ENCODE assay signal across 8 cellular contexts in the genomic region with DNA sequence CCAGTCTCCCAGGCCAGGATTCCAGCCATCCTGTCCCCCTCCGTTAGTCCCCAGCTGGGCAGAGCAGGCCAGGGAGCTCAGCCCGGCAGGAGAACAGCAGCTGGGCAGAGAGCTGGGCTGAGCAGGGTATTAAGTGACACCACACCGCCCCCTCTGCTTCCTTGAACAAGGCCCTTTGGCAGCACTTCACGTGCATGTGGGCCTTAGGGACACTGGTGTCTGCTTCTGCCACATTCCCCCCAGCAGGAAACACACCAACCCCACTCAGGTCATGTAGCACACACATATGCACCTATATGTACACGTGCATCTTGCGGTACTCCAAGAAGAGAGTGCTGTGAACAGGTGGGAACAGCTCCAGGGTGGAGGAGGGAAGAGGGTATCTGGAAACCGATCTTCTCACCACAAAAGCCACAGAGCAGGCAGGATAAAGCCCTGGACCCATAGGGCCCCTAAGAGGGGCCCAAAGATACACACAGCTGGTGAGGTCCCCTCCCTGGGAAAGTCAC. TPM values are rescaled to one million over a fixed set of nuclear protein-coding genes. Genes with fewer than 3 reads are reported as not detected.
DNase-seq lines count a peak whose midpoint lies in the region; ATAC-seq, FAIRE-seq and TF ChIP-seq lines count a peak whose summit lies in the region.

No MANE protein-coding gene starts in this region.

- 4% methylated on average over 7 of the region's 7 CpGs for WGBS in K562 (ENCODE audit: insufficient coverage, low coverage, missing lambda C conversion rate)

- H3K9ac ChIP-seq in K562 (ENCODE audit: insufficient read depth in 1 of 2, low read depth in 2 of 2, low read length in 2 of 2) (peak overlapping the region; percentile 5 to 72; a peak in 3 of 4 replicates), mucosa of stomach (ENCODE audit: low read length) (peak overlapping the region; percentile 6)

- H3K27me3 ChIP-seq in K562 (ENCODE audit: control insufficient read depth in 2 of 2, insufficient read depth in 2 of 2, low read length in 2 of 2), result no peaks in the 10 kb centered on the region
- H3K27me3 ChIP-seq in mucosa of stomach (ENCODE audit: control insufficient read depth, insufficient read depth, low read length), result no peaks in the 10 kb centered on the region

- H3K4me3 ChIP-seq in NB4 (ENCODE audit: low read depth, low read length) (no peak overlapping the region), K562 (no peak overlapping the region), mucosa of stomach (ENCODE audit: low read length) (no peak overlapping the region)

- H3K9me3 ChIP-seq in K562 (replicated peaks; ENCODE audit: control insufficient read depth, insufficient read depth, low read depth, low read length), result no peaks in the 10 kb centered on the region
- no peaks in the 10 kb centered on the region for H3K9me3 ChIP-seq in mucosa of stomach (ENCODE audit: control insufficient read depth, low read length)

- BruUV-seq in Calu3 (replicated peaks; lab: Mats Ljungman, UMichigan), result no TSS peak
- BruUV-seq in K562 (replicated peaks; lab: Mats Ljungman, UMichigan), result no TSS peak

- peak overlapping the region; percentile 84 for H3K4me3 Mint-ChIP-seq in Calu3 (ENCODE audit: low read depth, unreplicated experiment)
- no peak overlapping the region for H3K4me3 Mint-ChIP-seq in activated T-helper 2 cell treated with anti-CD3 and anti-CD28 coated beads, Interferon-gamma antibody, Interleukin-2, Interleukin-4, amounts not matched to agents 10 μg/mL and 5 μg/mL and 100 μg/mL, durations not matched to agents 14 hours and 24 hours and 36 hours (ENCODE audit: low read depth)

- POLR2A ChIA-PET in K562 (lab: Yijun Ruan, JAX), result interaction anchor here (0.6 to 2.5 kb wide), 4 partner anchors 12 to 179 kb away, joined by 3 to 20 read pairs (median 4); no protein-coding TSS in a partner anchor

- ATAC-seq in K562 (peak; percentile 65), HG03460 (IDR thresholded peaks at IDR 0.05; ENCODE audit: unreplicated experiment) (no peak)

- no peak for TF ChIP-seq POLR2A in NB4 (IDR thresholded peaks at IDR 0.05; ENCODE audit: extremely low read depth, insufficient read length)
- no peak for TF ChIP-seq POLR2A in K562 (conservative IDR thresholded peaks at IDR 0.05)

- no peaks in the 10 kb centered on the region for H3K79me2 ChIP-seq in K562 (ENCODE audit: control insufficient read depth, insufficient read depth, low read length)

- H3K9me1 ChIP-seq in K562 (ENCODE audit: control insufficient read depth, insufficient read depth, low read length), result peaks cover 4% of the 10 kb centered on the region

- peak; percentile 59; the same call in 1 of the 2 replicates for TF ChIP-seq EP300 in K562 (IDR thresholded peaks at IDR 0.05; ENCODE audit: low read length)

- H3K4me1 Mint-ChIP-seq in Calu3 (ENCODE audit: low read depth, unreplicated experiment), result peaks cover 26% of the 10 kb centered on the region
- peaks cover 3% of the 10 kb centered on the region for H3K4me1 Mint-ChIP-seq in activated T-helper 2 cell treated with anti-CD3 and anti-CD28 coated beads, Interferon-gamma antibody, Interleukin-2, Interleukin-4, amounts not matched to agents 10 μg/mL and 5 μg/mL and 100 μg/mL, durations not matched to agents 14 hours and 24 hours and 36 hours (ENCODE audit: low read depth)

- CTCF ChIA-PET in Calu3 (lab: Charles Lee), result interaction anchor here (0.6 kb wide), 1 partner anchor 21 kb away, joined by 7 read pairs; no protein-coding TSS in a partner anchor
- CTCF ChIA-PET in K562 (lab: Yijun Ruan, JAX; ENCODE audit: low intra/inter-chr PET ratio), result no interaction called here

- peak overlapping the region; percentile 52; the same call in 1 of the 2 replicates for H3K4me2 ChIP-seq in K562 (ENCODE audit: insufficient read depth, low read length)

- no peak overlapping the region for H2AFZ ChIP-seq in K562 (ENCODE audit: low read depth, low read length)

- TF ChIP-seq CTCF in Calu3 (IDR thresholded peaks at IDR 0.05; ENCODE audit: unreplicated experiment), result no peak
- TF ChIP-seq CTCF in NB4 (IDR thresholded peaks at IDR 0.05; ENCODE audit: low read depth, low read length), result no peak
- TF ChIP-seq CTCF in K562 (IDR thresholded peaks at IDR 0.05 in 2 of 3, conservative IDR thresholded peaks at IDR 0.05 in 1 of 3; ENCODE audit: insufficient read depth in 2 of 3, low read depth in 1 of 3, low read length in 3 of 3), result peak; percentile 28 to 39 (median 32); a peak in 4 of 6 replicates

- FAIRE-seq in K562 (lab: Jason Lieb, UNC), result peak; percentile 84

- intact Hi-C loops in Calu3 (cut with micrococcal nuclease; ENCODE audit: unreplicated experiment), result no loop called here
- intact Hi-C loops in K562 (cut with micrococcal nuclease), result loop anchor here (5.0 kb wide), 1 partner anchor 69 kb away; no protein-coding TSS in a partner anchor
- intact Hi-C loops in activated T-helper 2 cell treated with anti-CD3 and anti-CD28 coated beads, Interferon-gamma antibody, Interleukin-2, Interleukin-4, amounts not matched to agents 10 μg/mL and 5 μg/mL and 100 μg/mL, durations not matched to agents 14 hours and 24 hours and 36 hours (cut with micrococcal nuclease), result no loop called here

- H3K27me3 Mint-ChIP-seq in Calu3 (ENCODE audit: unreplicated experiment), result no peaks in the 10 kb centered on the region
- H3K27me3 Mint-ChIP-seq in activated T-helper 2 cell treated with anti-CD3 and anti-CD28 coated beads, Interferon-gamma antibody, Interleukin-2, Interleukin-4, amounts not matched to agents 10 μg/mL and 5 μg/mL and 100 μg/mL, durations not matched to agents 14 hours and 24 hours and 36 hours (ENCODE audit: low read depth), result peaks cover 29% of the 10 kb centered on the region

- H3K36me3 ChIP-seq in K562 (ENCODE audit: control insufficient read depth, insufficient read depth, low read length), result no peaks in the 10 kb centered on the region
- H3K36me3 ChIP-seq in mucosa of stomach (ENCODE audit: control insufficient read depth, insufficient read depth, low read length), result peaks cover 7% of the 10 kb centered on the region

- H4K20me1 ChIP-seq in K562 (replicated peaks; ENCODE audit: control insufficient read depth, insufficient read depth, low read length), result peaks cover 6% of the 10 kb centered on the region; the same call in 1 of the 2 replicates

- in situ Hi-C loops in K562 (cut with MboI), result no loop called here

- H3K27ac ChIP-seq in K562 (ENCODE audit: extremely low read depth, low read depth, low read length), result no peak overlapping the region

- peak in 1 of 2 experiments; percentile 42; a peak in 2 of 4 replicates for TF ChIP-seq RAD21 in K562 (CRISPR knock-in tag; conservative IDR thresholded peaks at IDR 0.05 in 1 of 2, IDR thresholded peaks at IDR 0.05 in 1 of 2)

- H3K4me1 ChIP-seq in K562 (replicated peaks in 1 of 2; ENCODE audit: control insufficient read depth in 2 of 2, insufficient read depth in 2 of 2, low read length in 2 of 2) (peaks cover 30 to 71% of the 10 kb centered on the region in 2 experiments), mucosa of stomach (ENCODE audit: control insufficient read depth, insufficient read depth, low read length) (peaks cover 59% of the 10 kb centered on the region)

- no peaks in the 10 kb centered on the region for H3K9me3 Mint-ChIP-seq in Calu3 (ENCODE audit: low read depth, unreplicated experiment)
- H3K9me3 Mint-ChIP-seq in activated T-helper 2 cell treated with anti-CD3 and anti-CD28 coated beads, Interferon-gamma antibody, Interleukin-2, Interleukin-4, amounts not matched to agents 10 μg/mL and 5 μg/mL and 100 μg/mL, durations not matched to agents 14 hours and 24 hours and 36 hours, result no peaks in the 10 kb centered on the region

- H3K36me3 Mint-ChIP-seq in Calu3 (ENCODE audit: insufficient read depth, unreplicated experiment), result peaks cover 99% of the 10 kb centered on the region
- no peaks in the 10 kb centered on the region for H3K36me3 Mint-ChIP-seq in activated T-helper 2 cell treated with anti-CD3 and anti-CD28 coated beads, Interferon-gamma antibody, Interleukin-2, Interleukin-4, amounts not matched to agents 10 μg/mL and 5 μg/mL and 100 μg/mL, durations not matched to agents 14 hours and 24 hours and 36 hours (ENCODE audit: low read depth)

- DNase-seq in Calu3 (no peak), NB4 (ENCODE audit: low read depth) (peak; percentile 66), K562 (ENCODE audit: extremely low read depth in 1 of 4, low spot score in 3 of 4) (peak; percentile 43 to 69 (median 55)), T1000 (lab: John Stamatoyannopoulos, UW) (no peak), NOMO-1 treated with DMSO at 0.1 percent for 48 hours (lab: John Stamatoyannopoulos, UW; ENCODE audit: unreplicated experiment) (no peak)
- no peak for DNase-seq in activated T-helper 2 cell treated with anti-CD3 and anti-CD28 coated beads, Interferon-gamma antibody, Interleukin-2, Interleukin-4, amounts not matched to agents 10 μg/mL and 5 μg/mL and 100 μg/mL, durations not matched to agents 14 hours and 24 hours and 36 hours (ENCODE audit: low spot score)

- H3K27ac Mint-ChIP-seq in Calu3 (ENCODE audit: unreplicated experiment), result peak overlapping the region; percentile 68
- H3K27ac Mint-ChIP-seq in activated T-helper 2 cell treated with anti-CD3 and anti-CD28 coated beads, Interferon-gamma antibody, Interleukin-2, Interleukin-4, amounts not matched to agents 10 μg/mL and 5 μg/mL and 100 μg/mL, durations not matched to agents 14 hours and 24 hours and 36 hours, result no peak overlapping the region

TF ChIP-seq in K562, 482 proteins besides CTCF, POLR2A, EP300 and RAD21 (continues in another document):
- no peak for TF ChIP-seq NR4A1 (CRISPR knock-in tag; IDR thresholded peaks at IDR 0.05)
- no peak for TF ChIP-seq NR4A1 (tag; IDR thresholded peaks at IDR 0.05)

RNA-seq across cellular contexts. Expression of gene EPHA2, which starts 4.6 kb away (rescaled TPM):
- total RNA-seq in Calu3 (2022) (130 and 161 TPM in 2 replicates), K562 (2014; rRNA removed) (not detected in 2 replicates), K562 (2014; rRNA removed; fragmentation: Illumina TruSeq; extraction: Trizol) (0.04 and 0.06 TPM in 2 replicates), K562 (2015; rRNA removed; fragmentation: Illumina TruSeq; extraction: Trizol) (not detected in 2 replicates), K562 (2021) (0.36 and 0.40 TPM in 2 replicates)
- total RNA-seq in K562 (2011; cell fraction: chromatin; rRNA removed; ENCODE audit: low replicate concordance), result 0.55 and 1.5 TPM in 2 replicates
- 0.79 and 1.2 TPM in 2 replicates for total RNA-seq in K562 (2011; cell fraction: nucleolus; rRNA removed)
- total RNA-seq in K562 (2011; cell fraction: nucleoplasm; rRNA removed), result 0.15 and 0.23 TPM in 2 replicates
- polyA plus RNA-seq in K562 (2011; rRNA removed) (0.16 and 0.17 TPM in 2 replicates), K562 (2014; fragmentation: Illumina TruSeq; extraction: Trizol) (0.07 and 0.12 TPM in 2 replicates), K562 (2014; fragmentation: Nextera tagmentation; extraction: Ambion mirVana) (not detected), K562 (2014; rRNA removed) (0.05 TPM in 2 replicates)
- polyA plus RNA-seq in K562 (2011; cell fraction: cytosol; rRNA removed), result 0.09 and 0.70 TPM in 2 replicates
- polyA plus RNA-seq in K562 (2011; cell fraction: nucleus; rRNA removed), result 0.24 and 0.92 TPM in 2 replicates
- polyA plus RNA-seq in K562 (2012), result 0.07 and 0.09 TPM in 2 replicates
- 0.15 and 0.28 TPM in 2 replicates for polyA minus RNA-seq in K562 (2011; rRNA and poly(A)+ RNA removed)
- 1.7 and 2.2 TPM in 2 replicates for polyA minus RNA-seq in K562 (2011; cell fraction: cytosol; rRNA and poly(A)+ RNA removed)
- 0.33 and 0.81 TPM in 2 replicates for polyA minus RNA-seq in K562 (2011; cell fraction: nucleus; rRNA and poly(A)+ RNA removed)
- total RNA-seq in activated T-helper 2 cell treated with anti-CD3 and anti-CD28 coated beads, Interferon-gamma antibody, Interleukin-2, Interleukin-4, amounts not matched to agents 10 μg/mL and 5 μg/mL and 100 μg/mL, durations not matched to agents 14 hours and 24 hours and 36 hours, result not detected in 2 replicates

Comparison
In these comparisons a context has a peak if more than half of its experiments do, and no peak if none do; other contexts are left out.
1. DNase-seq: peak in NB4 (single experiment) and K562 (4 of 4); none in Calu3 (single experiment), T1000 (single experiment), NOMO-1 treated with DMSO at 0.1 percent for 48 hours (single experiment) and activated T-helper 2 cell treated with anti-CD3 and anti-CD28 coated beads, Interferon-gamma antibody, Interleukin-2, Interleukin-4, amounts not matched to agents 10 μg/mL and 5 μg/mL and 100 μg/mL, durations not matched to agents 14 hours and 24 hours and 36 hours (single experiment).
2. CTCF ChIP-seq: peak in K562 (3 of 3); none in Calu3 (single experiment) and NB4 (single experiment).
3. RNA of gene EPHA2, which starts 4.6 kb away (total RNA-seq): 130 to 161 TPM in Calu3; 0.04 to 1.5 TPM in K562 and not detected in activated T-helper 2 cell treated with anti-CD3 and anti-CD28 coated beads, Interferon-gamma antibody, Interleukin-2, Interleukin-4, amounts not matched to agents 10 μg/mL and 5 μg/mL and 100 μg/mL, durations not matched to agents 14 hours and 24 hours and 36 hours; every median in the first group is over 10 times any median in the second.